ENCODE assay signal across 1 cellular context in genomic region chr13:46388846-46389245, GRCh38.
TF ChIP-seq lines count a peak whose summit lies in the region.

No MANE protein-coding gene starts in this region.

TF ChIP-seq in WTC11, 78 proteins besides CTCF, POLR2A, EP300 and RAD21 (continued from another document):
- no peak for TF ChIP-seq SP1 (CRISPR knock-in tag; conservative IDR thresholded peaks at IDR 0.05)
- TF ChIP-seq PRDM15 (CRISPR knock-in tag; IDR thresholded peaks at IDR 0.05) = no peak
- TF ChIP-seq JUN (CRISPR knock-in tag; IDR thresholded peaks at IDR 0.05) = no peak
- TF ChIP-seq ZNF138 (CRISPR knock-in tag; conservative IDR thresholded peaks at IDR 0.05) = no peak
- TF ChIP-seq ZNF396 (CRISPR knock-in tag; IDR thresholded peaks at IDR 0.05; ENCODE audit: borderline replicate concordance) = no peak
- TF ChIP-seq ZNF317 (CRISPR knock-in tag; IDR thresholded peaks at IDR 0.05; ENCODE audit: borderline replicate concordance, low read depth) = no peak
- TF ChIP-seq E2F1 (CRISPR knock-in tag; IDR thresholded peaks at IDR 0.05) = no peak
- TF ChIP-seq E2F4 (CRISPR knock-in tag; IDR thresholded peaks at IDR 0.05; ENCODE audit: borderline replicate concordance, low read depth) = no peak
- TF ChIP-seq TEAD1 (CRISPR knock-in tag; IDR thresholded peaks at IDR 0.05) = no peak
- no peak for TF ChIP-seq IRF2 (CRISPR knock-in tag; IDR thresholded peaks at IDR 0.05; ENCODE audit: borderline replicate concordance, low read depth)
- no peak for TF ChIP-seq NR1H2 (CRISPR knock-in tag; IDR thresholded peaks at IDR 0.05)
- no peak for TF ChIP-seq NR2C2 (CRISPR knock-in tag; IDR thresholded peaks at IDR 0.05)
- no peak for TF ChIP-seq JAZF1 (CRISPR knock-in tag; IDR thresholded peaks at IDR 0.05)
TF ChIP-seq in WTC11: peak in this region for 0.
